Comparison of ENCODE assay signal across 9 cellular contexts in genomic region chr5:71533614-71534013, GRCh38. TPM values are rescaled to one million over a fixed set of nuclear protein-coding genes. Genes with fewer than 3 reads are reported as not detected.
DNase-seq lines count a peak whose midpoint lies in the region; ATAC-seq, FAIRE-seq and TF ChIP-seq lines count a peak whose summit lies in the region.
"Had no signal": no experiment of that assay in that cellular context is flagged by ENCODE, and none has a peak within 500 bp of the region (broad histone marks: within the 10 kb centered on the region; RNA-seq: fewer than 3 reads in every experiment).

No MANE protein-coding gene starts in this region.

- no peaks in the 10 kb centered on the region for H3K4me1 ChIP-seq in lower lobe of right lung
- H3K4me1 ChIP-seq: HAP-1 had no signal

- H3K36me3 Mint-ChIP-seq in activated naive CD8-positive, alpha-beta T cell treated with anti-CD3 and anti-CD28 coated beads for 36 hours = peaks cover 36% of the 10 kb centered on the region

- H3K27ac ChIP-seq in lower lobe of right lung = no peak overlapping the region

- peak; percentile 63 to 69 for ATAC-seq in lower lobe of right lung

- peak; percentile 96 for FAIRE-seq in H54 (lab: Jason Lieb, UNC)

- peaks cover 6% of the 10 kb centered on the region for H3K4me1 Mint-ChIP-seq in activated naive CD8-positive, alpha-beta T cell treated with anti-CD3 and anti-CD28 coated beads for 36 hours

- no peak for TF ChIP-seq POLR2A in H54 (IDR thresholded peaks at IDR 0.05; ENCODE audit: low read depth, low read length)

- peaks cover 48% of the 10 kb centered on the region for H3K36me3 ChIP-seq in lower lobe of right lung

- H3K27ac Mint-ChIP-seq in activated naive CD8-positive, alpha-beta T cell treated with anti-CD3 and anti-CD28 coated beads for 36 hours = peak overlapping the region; percentile 11

- no peak for TF ChIP-seq CTCF in lower lobe of right lung (IDR thresholded peaks at IDR 0.05)

- H3K9me3 ChIP-seq in lower lobe of right lung = no peaks in the 10 kb centered on the region
- H3K9me3 ChIP-seq: HAP-1 had no signal

- H3K9me3 Mint-ChIP-seq in activated naive CD8-positive, alpha-beta T cell treated with anti-CD3 and anti-CD28 coated beads for 36 hours = no peaks in the 10 kb centered on the region

- DNase-seq in DMS114 treated with DMSO at 0.1 percent for 48 hours (lab: John Stamatoyannopoulos, UW; ENCODE audit: unreplicated experiment) (peak; percentile 34), H54 (ENCODE audit: insufficient read length, low spot score) (no peak), lower lobe of right lung (no peak), midbrain (lab: John Stamatoyannopoulos, UW) (no peak), NCI-H345 treated with DMSO at 0.1 percent for 48 hours (lab: John Stamatoyannopoulos, UW; ENCODE audit: unreplicated experiment) (no peak), NCI-H69 (lab: John Stamatoyannopoulos, UW) (no peak), COLO668 (lab: John Stamatoyannopoulos, UW; ENCODE audit: unreplicated experiment) (no peak)
- no peak for DNase-seq in activated naive CD8-positive, alpha-beta T cell treated with anti-CD3 and anti-CD28 coated beads for 36 hours

- H3K4me3 Mint-ChIP-seq in activated naive CD8-positive, alpha-beta T cell treated with anti-CD3 and anti-CD28 coated beads for 36 hours = no peak overlapping the region

- H3K27me3 Mint-ChIP-seq in activated naive CD8-positive, alpha-beta T cell treated with anti-CD3 and anti-CD28 coated beads for 36 hours = no peaks in the 10 kb centered on the region

- no peaks in the 10 kb centered on the region for H3K27me3 ChIP-seq in lower lobe of right lung (ENCODE audit: low read depth)

- intact Hi-C loops in lower lobe of right lung (cut with DNase I) = no loop called here

- no peak overlapping the region for H3K4me3 ChIP-seq in lower lobe of right lung
- H3K4me3 ChIP-seq: HAP-1 had no signal

RNA-seq across cellular contexts. Expression of gene MCCC2, which starts 53.5 kb away (rescaled TPM):
- total RNA-seq in activated naive CD8-positive, alpha-beta T cell treated with anti-CD3 and anti-CD28 coated beads for 36 hours = 10 to 100 TPM; 72.6 to 74.7 TPM
- total RNA-seq in lower lobe of right lung = 31.4 TPM
